ENCODE assay signal across 25 cellular contexts in genomic region chr12:54865683-54866324, GRCh38. TPM values are rescaled to one million over a fixed set of nuclear protein-coding genes. Genes with fewer than 3 reads are reported as not detected.
DNase-seq lines count a peak whose midpoint lies in the region; ATAC-seq lines count a peak whose summit lies in the region.
"Had no signal": no experiment of that assay in that cellular context is flagged by ENCODE, and none has a peak within 500 bp of the region (broad histone marks: within the 10 kb centered on the region; RNA-seq: fewer than 3 reads in every experiment).

No MANE protein-coding gene starts in this region.

- H3K27me3 Mint-ChIP-seq in activated CD4-positive, alpha-beta T cell treated with anti-CD3 and anti-CD28 coated beads for 36 hours = peaks cover 25% of the 10 kb centered on the region
- peaks cover 2% of the 10 kb centered on the region for H3K27me3 Mint-ChIP-seq in activated naive CD4-positive, alpha-beta T cell treated with anti-CD3 and anti-CD28 coated beads, Interleukin-2, amount 50 U/mL, for 24 hours
- peaks cover 19% of the 10 kb centered on the region for H3K27me3 Mint-ChIP-seq in activated T-helper 17 cell treated with anti-CD3 and anti-CD28 coated beads, Interleukin-2, amount 50 U/mL, for 72 hours

- H3K4me3 Mint-ChIP-seq in activated CD4-positive, alpha-beta T cell treated with anti-CD3 and anti-CD28 coated beads for 36 hours = no peak overlapping the region
- no peak overlapping the region for H3K4me3 Mint-ChIP-seq in activated naive CD4-positive, alpha-beta T cell treated with anti-CD3 and anti-CD28 coated beads, Interleukin-2, amount 50 U/mL, for 24 hours
- no peak overlapping the region for H3K4me3 Mint-ChIP-seq in activated T-helper 17 cell treated with anti-CD3 and anti-CD28 coated beads, Interleukin-2, amount 50 U/mL, for 72 hours
- no peak overlapping the region for H3K4me3 Mint-ChIP-seq in stimulated activated effector memory CD8-positive, alpha-beta T cell treated with anti-CD3 and anti-CD28 coated beads, Interleukin-12 subunit alpha, Interleukin-12 subunit beta, amount 100 ng/mL, for 72 hours
- H3K4me3 Mint-ChIP-seq: CD4-positive, alpha-beta memory T cell; GM23338 had no signal

- H3K27ac Mint-ChIP-seq in activated CD4-positive, alpha-beta T cell treated with anti-CD3 and anti-CD28 coated beads for 36 hours = no peak overlapping the region
- H3K27ac Mint-ChIP-seq in activated naive CD4-positive, alpha-beta T cell treated with anti-CD3 and anti-CD28 coated beads, Interleukin-2, amount 50 U/mL, for 24 hours = peak overlapping the region; percentile 46
- H3K27ac Mint-ChIP-seq in activated T-helper 17 cell treated with anti-CD3 and anti-CD28 coated beads, Interleukin-2, amount 50 U/mL, for 72 hours = no peak overlapping the region
- H3K27ac Mint-ChIP-seq in stimulated activated effector memory CD8-positive, alpha-beta T cell treated with anti-CD3 and anti-CD28 coated beads, Interleukin-12 subunit alpha, Interleukin-12 subunit beta, amount 100 ng/mL, for 72 hours = no peak overlapping the region
- H3K27ac Mint-ChIP-seq: CD4-positive, alpha-beta memory T cell; GM23338 had no signal

- CTCF ChIA-PET in activated CD4-positive, alpha-beta T cell treated with anti-CD3 and anti-CD28 coated beads for 36 hours (lab: Charles Lee) = interaction anchor here (0.6 to 1.9 kb wide), 4 partner anchors 12 to 93 kb away, joined by 3 to 6 read pairs (median 4); partner anchors contain the start of gene MUCL1

- intact Hi-C loops in activated CD4-positive, alpha-beta T cell treated with anti-CD3 and anti-CD28 coated beads for 36 hours (cut with DNase I, micrococcal nuclease) = loop anchor here in 1 of 2 experiments (2.0 to 10.0 kb wide), 2 partner anchors 69 to 759 kb away; no protein-coding TSS in a partner anchor

- H3K36me3 Mint-ChIP-seq in activated CD4-positive, alpha-beta T cell treated with anti-CD3 and anti-CD28 coated beads for 36 hours (ENCODE audit: low read depth) = no peaks in the 10 kb centered on the region
- H3K36me3 Mint-ChIP-seq in activated naive CD4-positive, alpha-beta T cell treated with anti-CD3 and anti-CD28 coated beads, Interleukin-2, amount 50 U/mL, for 24 hours = no peaks in the 10 kb centered on the region
- H3K36me3 Mint-ChIP-seq in activated T-helper 17 cell treated with anti-CD3 and anti-CD28 coated beads, Interleukin-2, amount 50 U/mL, for 72 hours (ENCODE audit: low read depth) = no peaks in the 10 kb centered on the region
- no peaks in the 10 kb centered on the region for H3K36me3 Mint-ChIP-seq in stimulated activated effector memory CD8-positive, alpha-beta T cell treated with anti-CD3 and anti-CD28 coated beads, Interleukin-12 subunit alpha, Interleukin-12 subunit beta, amount 100 ng/mL, for 72 hours
- H3K36me3 Mint-ChIP-seq: CD4-positive, alpha-beta memory T cell had no signal

- ATAC-seq in activated CD4-positive, alpha-beta T cell treated with anti-CD3 and anti-CD28 coated beads for 36 hours = peak; percentile 80
- peak; percentile 86 for ATAC-seq in activated T-helper 17 cell treated with anti-CD3 and anti-CD28 coated beads, Interleukin-2, amount 50 U/mL, for 72 hours (replicated peaks)
- ATAC-seq in stimulated activated effector memory CD8-positive, alpha-beta T cell treated with anti-CD3 and anti-CD28 coated beads, Interleukin-12 subunit alpha, Interleukin-12 subunit beta, amount 100 ng/mL, for 72 hours = peak; percentile 76
- no peak for ATAC-seq in GM19328 (IDR thresholded peaks at IDR 0.05; ENCODE audit: unreplicated experiment)
- ATAC-seq: GM23338, Right ventricle myocardium inferior had no signal

- H3K4me1 Mint-ChIP-seq in activated CD4-positive, alpha-beta T cell treated with anti-CD3 and anti-CD28 coated beads for 36 hours = peaks cover 29% of the 10 kb centered on the region
- H3K4me1 Mint-ChIP-seq in activated naive CD4-positive, alpha-beta T cell treated with anti-CD3 and anti-CD28 coated beads, Interleukin-2, amount 50 U/mL, for 24 hours = peaks cover 29% of the 10 kb centered on the region
- H3K4me1 Mint-ChIP-seq in activated T-helper 17 cell treated with anti-CD3 and anti-CD28 coated beads, Interleukin-2, amount 50 U/mL, for 72 hours = peaks cover 6% of the 10 kb centered on the region
- peaks cover 13% of the 10 kb centered on the region for H3K4me1 Mint-ChIP-seq in stimulated activated effector memory CD8-positive, alpha-beta T cell treated with anti-CD3 and anti-CD28 coated beads, Interleukin-12 subunit alpha, Interleukin-12 subunit beta, amount 100 ng/mL, for 72 hours
- H3K4me1 Mint-ChIP-seq: CD4-positive, alpha-beta memory T cell had no signal

- POLR2A ChIA-PET in activated CD4-positive, alpha-beta T cell treated with anti-CD3 and anti-CD28 coated beads for 36 hours (lab: Charles Lee) = no interaction called here

- H3K9me3 Mint-ChIP-seq in activated CD4-positive, alpha-beta T cell treated with anti-CD3 and anti-CD28 coated beads for 36 hours (ENCODE audit: low read depth) = no peaks in the 10 kb centered on the region
- H3K9me3 Mint-ChIP-seq in activated naive CD4-positive, alpha-beta T cell treated with anti-CD3 and anti-CD28 coated beads, Interleukin-2, amount 50 U/mL, for 24 hours = peaks cover 5% of the 10 kb centered on the region
- H3K9me3 Mint-ChIP-seq in activated T-helper 17 cell treated with anti-CD3 and anti-CD28 coated beads, Interleukin-2, amount 50 U/mL, for 72 hours = no peaks in the 10 kb centered on the region
- H3K9me3 Mint-ChIP-seq in stimulated activated effector memory CD8-positive, alpha-beta T cell treated with anti-CD3 and anti-CD28 coated beads, Interleukin-12 subunit alpha, Interleukin-12 subunit beta, amount 100 ng/mL, for 72 hours = no peaks in the 10 kb centered on the region
- H3K9me3 Mint-ChIP-seq: GM23338 had no signal

- DNase-seq in activated CD4-positive, alpha-beta T cell treated with anti-CD3 and anti-CD28 coated beads for 36 hours = peak; percentile 10
- DNase-seq in activated CD4-positive, alpha-beta T cell treated with anti-CD3 and anti-CD28 coated beads for 4 hours = no peak
- no peak for DNase-seq in activated naive CD4-positive, alpha-beta T cell treated with anti-CD3 and anti-CD28 coated beads, Interleukin-2, amount 50 U/mL, for 16 hours
- DNase-seq in stimulated activated effector memory CD8-positive, alpha-beta T cell treated with anti-CD3 and anti-CD28 coated beads, Interleukin-12 subunit alpha, Interleukin-12 subunit beta, amount 100 ng/mL, for 72 hours (ENCODE audit: low spot score in 2 of 2) = no peak
- DNase-seq in EL = no peak
- DNase-seq: 8988T; Caco-2; CD4-positive, alpha-beta memory T cell; DMS 273 treated with DMSO at 0.1 percent for 48 hours; DMS79 treated with DMSO at 0.1 percent for 48 hours; HCEC 1CT; KBM-7; MM.1S; NCI-H1048; NCI-H1436; NCI-H187 treated with DMSO at 0.1 percent for 48 hours; NCI-H2107; NCI-H446 treated with DMSO at 0.1 percent for 48 hours; NCI-H526 treated with DMSO at 0.1 percent for 48 hours had no signal

RNA-seq across cellular contexts. Expression of gene MUCL1, which starts 11.5 kb away (rescaled TPM):
- not detected for total RNA-seq in activated CD4-positive, alpha-beta T cell treated with anti-CD3 and anti-CD28 coated beads for 36 hours
- not detected for total RNA-seq in activated T-helper 17 cell treated with anti-CD3 and anti-CD28 coated beads, Interleukin-2, amount 50 U/mL, for 72 hours
- total RNA-seq: Caco-2; CD4-positive, alpha-beta memory T cell; GM23338; HT1080; Right ventricle myocardium inferior had no signal
